ENCODE assay signal across 18 cellular contexts in the genomic region with DNA sequence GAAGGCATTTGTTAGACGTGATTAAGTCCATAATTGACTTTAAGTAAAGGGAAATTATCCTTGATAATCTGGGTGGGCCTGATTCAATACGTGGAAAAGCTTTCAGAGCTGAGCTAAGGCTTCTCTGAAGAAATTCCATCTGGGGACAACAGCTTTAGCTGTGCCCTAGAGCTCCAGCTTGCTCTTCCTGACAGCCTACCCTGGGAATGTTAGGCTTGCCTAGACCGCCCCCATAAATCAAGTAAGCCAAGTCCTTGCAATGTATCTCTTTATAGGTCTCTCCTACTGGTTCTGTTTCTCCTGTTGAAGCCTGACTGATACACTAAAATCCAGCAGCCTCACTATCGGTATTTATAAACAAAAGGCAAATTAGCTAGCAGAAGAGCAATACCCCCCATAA.
"Had no signal": no experiment of that assay in that cellular context is flagged by ENCODE, and none has a peak within 500 bp of the region (broad histone marks: within the 10 kb centered on the region; RNA-seq: fewer than 3 reads in every experiment).

No MANE protein-coding gene starts in this region.

- H3K36me3 ChIP-seq: left ventricle myocardium inferior had no signal

- H3K4me2 ChIP-seq: hepatocyte had no signal

- H3K27me3 Mint-ChIP-seq: effector memory CD8-positive, alpha-beta T cell; memory B cell; stimulated activated naive CD8-positive, alpha-beta T cell treated with anti-CD3 and anti-CD28 coated beads, Interleukin-15, amount 100 ng/mL, for 72 hours had no signal

- H3K4me3 Mint-ChIP-seq: effector memory CD8-positive, alpha-beta T cell; memory B cell; neural crest cell; stimulated activated naive CD8-positive, alpha-beta T cell treated with anti-CD3 and anti-CD28 coated beads, Interleukin-15, amount 100 ng/mL, for 72 hours; T-helper 1 cell treated with Interleukin-12 subunit alpha and Interleukin-12 subunit beta and Interleukin-4 antibody, amounts not matched to agents 30 μg/mL and 1 μg/mL, for 36 hours had no signal

- H3K4me3 ChIP-seq: hepatocyte, left ventricle myocardium inferior, psoas muscle, skin epidermis had no signal

- DNase-seq: activated CD4-positive, alpha-beta T cell treated with anti-CD3 and anti-CD28 coated beads, Interleukin-2, amount 50 U/mL, for 1 hour; activated CD4-positive, CD25-positive, alpha-beta regulatory T cell treated with anti-CD3 and anti-CD28 coated beads, Interleukin-2, amount 50 U/mL, for 72 hours; activated CD8-positive, alpha-beta memory T cell treated with anti-CD3 and anti-CD28 coated beads, Interleukin-2, amount 50 U/mL, for 4 hours; activated effector memory CD4-positive, alpha-beta T cell treated with Interleukin-2 at 50 U/mL for 16 hours; activated naive CD4-positive, alpha-beta T cell treated with anti-CD3 and anti-CD28 coated beads, Interleukin-2, amount 50 U/mL, for 16 hours; activated T-cell treated with anti-CD3 and anti-CD28 coated beads, Interleukin-2, amount 50 U/mL, for 48 hours; effector memory CD8-positive, alpha-beta T cell; left ventricle myocardium inferior; psoas muscle; right cardiac atrium; stimulated activated CD4-positive, alpha-beta T cell treated with anti-CD3 and anti-CD28 coated beads, Interleukin-15, amount 100 ng/mL, for 24 hours; stimulated activated CD4-positive, alpha-beta T cell treated with anti-CD3 and anti-CD28 coated beads, Interleukin-2, amount 100 ng/mL, for 48 hours; stimulated activated naive CD8-positive, alpha-beta T cell treated with anti-CD3 and anti-CD28 coated beads, Interleukin-15, amount 100 ng/mL, for 72 hours had no signal

- H3K27ac ChIP-seq: hepatocyte, left ventricle myocardium inferior, psoas muscle, skin epidermis had no signal

- ATAC-seq: effector memory CD8-positive, alpha-beta T cell; psoas muscle; right cardiac atrium; stimulated activated naive CD8-positive, alpha-beta T cell treated with anti-CD3 and anti-CD28 coated beads, Interleukin-15, amount 100 ng/mL, for 72 hours had no signal

- H3K9me3 ChIP-seq: left ventricle myocardium inferior, psoas muscle had no signal

- H2AFZ ChIP-seq: hepatocyte had no signal

- H3K27me3 ChIP-seq: hepatocyte had no signal

- H3K9me3 Mint-ChIP-seq: effector memory CD8-positive, alpha-beta T cell; neural crest cell had no signal

- H3K4me1 ChIP-seq: psoas muscle had no signal
